In genomic region chr2:174963437-174964400, GRCh38 we compare ENCODE assay signal across 2 cellular contexts.
A peak's percentile ranks its signal among the peaks of the same experiment; 100 is the strongest.
TF ChIP-seq lines count a peak whose summit lies in the region.

No MANE protein-coding gene starts in this region.

TF ChIP-seq in IMR-90, 13 proteins besides CTCF, POLR2A, EP300 and RAD21:
- TF ChIP-seq MXI1 (IDR thresholded peaks at IDR 0.05; ENCODE audit: borderline replicate concordance, low read depth, low read length) (no peak), CEBPB (IDR thresholded peaks at IDR 0.05; ENCODE audit: low read depth, low read length) (no peak), FOS (IDR thresholded peaks at IDR 0.05; ENCODE audit: low read depth, low read length) (no peak), RCOR1 (IDR thresholded peaks at IDR 0.05; ENCODE audit: insufficient replicate concordance, low read length) (no peak), RFX5 (IDR thresholded peaks at IDR 0.05; ENCODE audit: low read depth, low read length) (no peak), MAFK (IDR thresholded peaks at IDR 0.05; ENCODE audit: low read depth, low read length) (no peak), ELK1 (IDR thresholded peaks at IDR 0.05; ENCODE audit: borderline replicate concordance, low read depth, low read length) (no peak), NFE2L2 (IDR thresholded peaks at IDR 0.05; ENCODE audit: low read depth, low read length) (no peak)
- TF ChIP-seq, protein P1, sequence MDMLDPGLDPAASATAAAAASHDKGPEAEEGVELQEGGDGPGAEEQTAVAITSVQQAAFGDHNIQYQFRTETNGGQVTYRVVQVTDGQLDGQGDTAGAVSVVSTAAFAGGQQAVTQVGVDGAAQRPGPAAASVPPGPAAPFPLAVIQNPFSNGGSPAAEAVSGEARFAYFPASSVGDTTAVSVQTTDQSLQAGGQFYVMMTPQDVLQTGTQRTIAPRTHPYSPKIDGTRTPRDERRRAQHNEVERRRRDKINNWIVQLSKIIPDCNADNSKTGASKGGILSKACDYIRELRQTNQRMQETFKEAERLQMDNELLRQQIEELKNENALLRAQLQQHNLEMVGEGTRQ (IDR thresholded peaks at IDR 0.05; ENCODE audit: low read depth, low read length): no peak

TF ChIP-seq in K562, 482 proteins besides CTCF, POLR2A, EP300 and RAD21:
- no peak for TF ChIP-seq ZBTB49 (CRISPR knock-in tag; IDR thresholded peaks at IDR 0.05; ENCODE audit: borderline replicate concordance)
- TF ChIP-seq U2AF2 (optimal IDR thresholded peaks at IDR 0.05; ENCODE audit: low read depth, low read length): no peak
- TF ChIP-seq ATF1 (CRISPR knock-in tag; IDR thresholded peaks at IDR 0.05): no peak
- TF ChIP-seq ATF1 (tag; IDR thresholded peaks at IDR 0.05): no peak
- peak; percentile 65 for TF ChIP-seq CBX2 (IDR thresholded peaks at IDR 0.05; ENCODE audit: insufficient read depth, low read length, poor library complexity, severe bottlenecking)
- TF ChIP-seq ZNF717 (CRISPR knock-in tag; IDR thresholded peaks at IDR 0.05): no peak
- no peak for TF ChIP-seq PML (IDR thresholded peaks at IDR 0.05; ENCODE audit: low read length)
- 0 out of 2 replicates have a peak, but pooled peaks have one; percentile 12 for TF ChIP-seq RNF2 (IDR thresholded peaks at IDR 0.05)
- no peak for TF ChIP-seq ZNF398 (CRISPR knock-in tag; IDR thresholded peaks at IDR 0.05)
